1 cellular context compared by ENCODE assay signal in the genomic region with DNA sequence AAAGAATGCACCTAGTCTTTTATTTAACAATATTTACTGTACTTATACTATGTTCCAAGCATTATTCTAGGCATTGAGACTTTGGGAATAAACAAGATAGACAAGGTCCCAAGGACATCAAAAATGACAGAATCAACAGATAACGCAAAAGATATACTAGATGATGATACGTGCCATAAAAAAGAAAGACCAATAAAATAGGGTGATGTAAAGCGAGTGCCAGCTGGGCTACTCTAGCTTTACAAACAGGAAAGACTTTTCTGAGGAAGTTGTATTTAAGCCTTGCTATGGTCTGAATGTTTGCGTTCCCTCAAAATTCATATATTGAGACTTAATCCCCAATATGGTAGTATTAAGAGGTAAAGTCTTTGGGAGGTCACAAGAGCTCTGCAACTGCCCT.
TF ChIP-seq lines count a peak whose summit lies in the region.

No MANE protein-coding gene starts in this region.

TF ChIP-seq in IMR-90, 13 proteins besides CTCF, POLR2A, EP300 and RAD21:
- TF ChIP-seq, protein P1, sequence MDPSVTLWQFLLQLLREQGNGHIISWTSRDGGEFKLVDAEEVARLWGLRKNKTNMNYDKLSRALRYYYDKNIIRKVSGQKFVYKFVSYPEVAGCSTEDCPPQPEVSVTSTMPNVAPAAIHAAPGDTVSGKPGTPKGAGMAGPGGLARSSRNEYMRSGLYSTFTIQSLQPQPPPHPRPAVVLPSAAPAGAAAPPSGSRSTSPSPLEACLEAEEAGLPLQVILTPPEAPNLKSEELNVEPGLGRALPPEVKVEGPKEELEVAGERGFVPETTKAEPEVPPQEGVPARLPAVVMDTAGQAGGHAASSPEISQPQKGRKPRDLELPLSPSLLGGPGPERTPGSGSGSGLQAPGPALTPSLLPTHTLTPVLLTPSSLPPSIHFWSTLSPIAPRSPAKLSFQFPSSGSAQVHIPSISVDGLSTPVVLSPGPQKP (IDR thresholded peaks at IDR 0.05; ENCODE audit: borderline replicate concordance, low read depth, low read length): no peak
- no peak for TF ChIP-seq RFX5 (IDR thresholded peaks at IDR 0.05; ENCODE audit: low read depth, low read length)
- TF ChIP-seq NFE2L2 (IDR thresholded peaks at IDR 0.05; ENCODE audit: low read depth, low read length): no peak
- no peak for TF ChIP-seq MAZ (IDR thresholded peaks at IDR 0.05; ENCODE audit: borderline replicate concordance, low read depth, low read length)
- no peak for TF ChIP-seq CEBPB (IDR thresholded peaks at IDR 0.05; ENCODE audit: low read depth, low read length)
- no peak for TF ChIP-seq BHLHE40 (IDR thresholded peaks at IDR 0.05; ENCODE audit: low read depth, low read length)
- no peak for TF ChIP-seq MXI1 (IDR thresholded peaks at IDR 0.05; ENCODE audit: borderline replicate concordance, low read depth, low read length)
- no peak for TF ChIP-seq FOS (IDR thresholded peaks at IDR 0.05; ENCODE audit: low read depth, low read length)
- TF ChIP-seq CHD1 (IDR thresholded peaks at IDR 0.05; ENCODE audit: low read depth, low read length): no peak
- TF ChIP-seq, protein P2, sequence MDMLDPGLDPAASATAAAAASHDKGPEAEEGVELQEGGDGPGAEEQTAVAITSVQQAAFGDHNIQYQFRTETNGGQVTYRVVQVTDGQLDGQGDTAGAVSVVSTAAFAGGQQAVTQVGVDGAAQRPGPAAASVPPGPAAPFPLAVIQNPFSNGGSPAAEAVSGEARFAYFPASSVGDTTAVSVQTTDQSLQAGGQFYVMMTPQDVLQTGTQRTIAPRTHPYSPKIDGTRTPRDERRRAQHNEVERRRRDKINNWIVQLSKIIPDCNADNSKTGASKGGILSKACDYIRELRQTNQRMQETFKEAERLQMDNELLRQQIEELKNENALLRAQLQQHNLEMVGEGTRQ (IDR thresholded peaks at IDR 0.05; ENCODE audit: low read depth, low read length): no peak
- no peak for TF ChIP-seq RCOR1 (IDR thresholded peaks at IDR 0.05; ENCODE audit: insufficient replicate concordance, low read length)
- no peak for TF ChIP-seq SMC3 (IDR thresholded peaks at IDR 0.05; ENCODE audit: low read depth, low read length)
- no peak for TF ChIP-seq MAFK (IDR thresholded peaks at IDR 0.05; ENCODE audit: low read depth, low read length)
